In the genomic region with DNA sequence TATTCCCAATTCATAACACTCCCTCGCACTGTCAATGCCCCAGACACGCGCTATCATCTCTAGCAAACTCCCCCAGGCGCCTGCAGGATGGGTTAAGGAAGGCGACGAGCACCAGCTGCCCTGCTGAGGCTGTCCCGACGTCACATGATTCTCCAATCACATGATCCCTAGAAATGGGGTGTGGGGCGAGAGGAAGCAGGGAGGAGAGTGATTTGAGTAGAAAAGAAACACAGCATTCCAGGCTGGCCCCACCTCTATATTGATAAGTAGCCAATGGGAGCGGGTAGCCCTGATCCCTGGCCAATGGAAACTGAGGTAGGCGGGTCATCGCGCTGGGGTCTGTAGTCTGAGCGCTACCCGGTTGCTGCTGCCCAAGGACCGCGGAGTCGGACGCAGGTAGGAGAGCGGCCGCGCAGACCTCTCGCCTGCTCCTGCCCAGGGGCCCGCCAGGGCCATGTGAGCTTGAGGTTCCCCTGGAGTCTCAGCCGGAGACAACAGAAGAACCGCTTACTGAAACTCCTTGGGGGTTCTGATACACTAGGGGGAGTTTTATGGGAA, we compare ENCODE assay signal across 8 cellular contexts. TPM values are rescaled to one million over a fixed set of nuclear protein-coding genes. Genes with fewer than 3 reads are reported as not detected.
DNase-seq lines count a peak whose midpoint lies in the region; ATAC-seq and TF ChIP-seq lines count a peak whose summit lies in the region.

A gene (plus strand): TSS at position 364 of the 558 bp plus-strand sequence. CDS start 3,863 bp downstream, outside the sequence.

- H3K4me3 Mint-ChIP-seq in natural killer cell treated with Interleukin-12 subunit alpha and Interleukin-12 subunit beta and Interleukin-15 and Interleukin-18, amount 100 ng/mL, for 72 hours, result peak within 1 kb of the TSS; percentile 92

- peak within 1 kb of the TSS; percentile 82 for H3K4me3 ChIP-seq in fibroblast of pulmonary artery (replicated peaks; ENCODE audit: low read depth, low read length)

- peaks cover 29% of the 10 kb centered on the region in 2 donors for H3K4me1 Mint-ChIP-seq in natural killer cell treated with Interleukin-12 subunit alpha and Interleukin-12 subunit beta and Interleukin-15 and Interleukin-18, amount 100 ng/mL, for 72 hours (ENCODE audit: low read depth in 2 of 2)

- H3K36me3 Mint-ChIP-seq in natural killer cell treated with Interleukin-12 subunit alpha and Interleukin-12 subunit beta and Interleukin-15 and Interleukin-18, amount 100 ng/mL, for 72 hours, result no peaks in the 10 kb centered on the region

- DNase-seq in DMS153 treated with DMSO at 0.1 percent for 48 hours (lab: John Stamatoyannopoulos, UW; ENCODE audit: unreplicated experiment) (peak; percentile 97), LoVo (ENCODE audit: low spot score) (peak; percentile 97), SHP77 (lab: John Stamatoyannopoulos, UW) (peak; percentile 99 to 100), fibroblast of pulmonary artery (ENCODE audit: low read depth) (peak; percentile 100)
- DNase-seq in activated effector memory CD4-positive, alpha-beta T cell treated with Interleukin-2 at 50 U/mL for 16 hours, result peak; percentile 80
- DNase-seq in natural killer cell treated with Interleukin-12 subunit alpha and Interleukin-12 subunit beta and Interleukin-15 and Interleukin-18, amount 100 ng/mL, for 72 hours (ENCODE audit: low spot score), result peak; percentile 90
- peak; percentile 85 for DNase-seq in stimulated activated naive CD8-positive, alpha-beta T cell treated with anti-CD3 and anti-CD28 coated beads, Interleukin-15, Interleukin-2, amounts not matched to agents 100 U/mL and 50 U/mL, for 24 hours

- peaks cover 14 to 23% of the 10 kb centered on the region in 2 donors for H3K27me3 Mint-ChIP-seq in natural killer cell treated with Interleukin-12 subunit alpha and Interleukin-12 subunit beta and Interleukin-15 and Interleukin-18, amount 100 ng/mL, for 72 hours

- ATAC-seq in GM21723 (IDR thresholded peaks at IDR 0.05; ENCODE audit: unreplicated experiment), result peak; percentile 54
- peak; percentile 96 for ATAC-seq in natural killer cell treated with Interleukin-12 subunit alpha and Interleukin-12 subunit beta and Interleukin-15 and Interleukin-18, amount 100 ng/mL, for 72 hours
- ATAC-seq in stimulated activated naive CD8-positive, alpha-beta T cell treated with anti-CD3 and anti-CD28 coated beads, Interleukin-15, Interleukin-2, amounts not matched to agents 100 U/mL and 50 U/mL, for 24 hours, result peak; percentile 97

- H3K9me3 Mint-ChIP-seq in natural killer cell treated with Interleukin-12 subunit alpha and Interleukin-12 subunit beta and Interleukin-15 and Interleukin-18, amount 100 ng/mL, for 72 hours, result no peaks in the 10 kb centered on the region

- H3K27ac Mint-ChIP-seq in natural killer cell treated with Interleukin-12 subunit alpha and Interleukin-12 subunit beta and Interleukin-15 and Interleukin-18, amount 100 ng/mL, for 72 hours, result peak within 1 kb of the TSS; percentile 62 to 82

- TF ChIP-seq CTCF in fibroblast of pulmonary artery (IDR thresholded peaks at IDR 0.05; ENCODE audit: low read length, missing control alignments), result no peak

RNA-seq across cellular contexts. Expression of the gene that starts here (rescaled TPM):
- 10 to 100 TPM; 49.5 to 57.3 TPM for total RNA-seq in natural killer cell treated with Interleukin-12 subunit alpha and Interleukin-12 subunit beta and Interleukin-15 and Interleukin-18, amount 100 ng/mL, for 72 hours

Comparison
In these comparisons a context has a peak if more than half of its experiments do, and no peak if none do; other contexts are left out.
1. Peak in every context shown above with its lines: DNase-seq, ATAC-seq and H3K4me3 ChIP-seq.